ENCODE assay signal across 1 cellular context in genomic region chr19:17075035-17075859, GRCh38.
TF ChIP-seq lines count a peak whose summit lies in the region.

HAUS8 (minus strand) TSS chr19:17075452; CDS start chr19:17075422, 30 bp downstream.
MYO9B (plus strand) TSS chr19:17075777; CDS start chr19:17101718, 25,941 bp downstream.

TF ChIP-seq in K562, 482 proteins besides CTCF, POLR2A, EP300 and RAD21 (continued from another document and continues in another):
- TF ChIP-seq CHD7 (IDR thresholded peaks at IDR 0.05; ENCODE audit: low read depth, low read length): no peak
- TF ChIP-seq DEAF1 (CRISPR knock-in tag; IDR thresholded peaks at IDR 0.05): no peak
- peak; percentile 96 for TF ChIP-seq EP400 (IDR thresholded peaks at IDR 0.05)
- TF ChIP-seq THAP7 (CRISPR knock-in tag; IDR thresholded peaks at IDR 0.05): no peak
- TF ChIP-seq BRD4 (IDR thresholded peaks at IDR 0.05): peak; percentile 65; the same call in 1 of the 2 replicates
- TF ChIP-seq TOE1 (IDR thresholded peaks at IDR 0.05; ENCODE audit: borderline replicate concordance): peak; percentile 97
- no peak for TF ChIP-seq TOE1 (CRISPR knock-in tag; IDR thresholded peaks at IDR 0.05; ENCODE audit: borderline replicate concordance, low read depth)
- TF ChIP-seq CGGBP1 (CRISPR knock-in tag; IDR thresholded peaks at IDR 0.05): no peak
- peak; percentile 79 to 85; a peak in 3 of 4 replicates for TF ChIP-seq SIN3A (IDR thresholded peaks at IDR 0.05; ENCODE audit: borderline replicate concordance in 2 of 2, control insufficient read depth in 1 of 2, low read depth in 2 of 2, low read length in 2 of 2)
- no peak for TF ChIP-seq CREB5 (CRISPR knock-in tag; IDR thresholded peaks at IDR 0.05)
- TF ChIP-seq POLR2G (IDR thresholded peaks at IDR 0.05; ENCODE audit: low read depth, low read length): peak; percentile 99
- TF ChIP-seq ZNF133 (CRISPR knock-in tag; IDR thresholded peaks at IDR 0.05): no peak
- TF ChIP-seq ZFX (CRISPR knock-in tag; IDR thresholded peaks at IDR 0.05): peak; percentile 82
- peak; percentile 75 for TF ChIP-seq PRPF4 (IDR thresholded peaks at IDR 0.05; ENCODE audit: insufficient read depth, low read depth, low read length, poor library complexity, severe bottlenecking)
- no peak for TF ChIP-seq NCOR1 (IDR thresholded peaks at IDR 0.05)
- no peak for TF ChIP-seq NR1H2 (CRISPR knock-in tag; IDR thresholded peaks at IDR 0.05)
- TF ChIP-seq MAZ (CRISPR knock-in tag; conservative IDR thresholded peaks at IDR 0.05 in 1 of 2, IDR thresholded peaks at IDR 0.05 in 1 of 2): peak; percentile 55 to 93; a peak in 3 of 4 replicates
- TF ChIP-seq MITF (IDR thresholded peaks at IDR 0.05): no peak
- TF ChIP-seq ATF6 (CRISPR knock-in tag; IDR thresholded peaks at IDR 0.05): peak; percentile 87; the same call in 1 of the 2 replicates
- TF ChIP-seq BRD9 (IDR thresholded peaks at IDR 0.05; ENCODE audit: low read depth, partially characterized antibody): peak; percentile 20
- TF ChIP-seq PTTG1 (tag; IDR thresholded peaks at IDR 0.05; ENCODE audit: low read depth): no peak
- TF ChIP-seq ZNF589 (CRISPR knock-in tag; IDR thresholded peaks at IDR 0.05; ENCODE audit: low read depth): no peak
- no peak for TF ChIP-seq CREBBP (IDR thresholded peaks at IDR 0.05; ENCODE audit: low read depth, low read length)
- no peak for TF ChIP-seq CHCHD3 (CRISPR knock-in tag; IDR thresholded peaks at IDR 0.05)
- TF ChIP-seq BCOR (IDR thresholded peaks at IDR 0.05): no peak
